12 cellular contexts compared by ENCODE assay signal in genomic region chr9:126151031-126151670, GRCh38.
DNase-seq lines count a peak whose midpoint lies in the region; ATAC-seq and TF ChIP-seq lines count a peak whose summit lies in the region.
"Had no signal": no experiment of that assay in that cellular context is flagged by ENCODE, and none has a peak within 500 bp of the region (broad histone marks: within the 10 kb centered on the region; RNA-seq: fewer than 3 reads in every experiment).

No MANE protein-coding gene starts in this region.

- no peaks in the 10 kb centered on the region for H3K9me3 Mint-ChIP-seq in activated CD4-positive, alpha-beta T cell treated with anti-CD3 and anti-CD28 coated beads, Interleukin-2, amount 10 ng/mL, durations not matched to agents 24 days and 14 days
- no peaks in the 10 kb centered on the region for H3K9me3 Mint-ChIP-seq in activated CD4-positive, alpha-beta T cell treated with anti-CD3 and anti-CD28 coated beads for 36 hours (ENCODE audit: low read depth)
- H3K9me3 Mint-ChIP-seq in chondrocyte (ENCODE audit: low read depth): no peaks in the 10 kb centered on the region
- H3K9me3 Mint-ChIP-seq: stimulated activated effector memory CD8-positive, alpha-beta T cell treated with anti-CD3 and anti-CD28 coated beads, Interleukin-12 subunit alpha, Interleukin-12 subunit beta, amount 100 ng/mL, for 72 hours had no signal

- intact Hi-C loops in activated CD4-positive, alpha-beta T cell treated with anti-CD3 and anti-CD28 coated beads, Interleukin-2, amount 10 ng/mL, durations not matched to agents 24 days and 14 days (cut with micrococcal nuclease): no loop called here
- intact Hi-C loops in activated CD4-positive, alpha-beta T cell treated with anti-CD3 and anti-CD28 coated beads for 36 hours (cut with DNase I, micrococcal nuclease): no loop called here
- intact Hi-C loops in left colon (cut with DNase I, micrococcal nuclease) (no loop called here), upper lobe of right lung (cut with DNase I) (no loop called here)

- no peak overlapping the region for H3K27ac ChIP-seq in upper lobe of right lung
- H3K27ac ChIP-seq: dorsolateral prefrontal cortex had no signal

- no peak overlapping the region for H3K4me3 Mint-ChIP-seq in activated CD4-positive, alpha-beta T cell treated with anti-CD3 and anti-CD28 coated beads, Interleukin-2, amount 10 ng/mL, durations not matched to agents 24 days and 14 days
- H3K4me3 Mint-ChIP-seq in activated CD4-positive, alpha-beta T cell treated with anti-CD3 and anti-CD28 coated beads for 36 hours: no peak overlapping the region
- H3K4me3 Mint-ChIP-seq in chondrocyte (ENCODE audit: unreplicated experiment): no peak overlapping the region
- H3K4me3 Mint-ChIP-seq: stimulated activated effector memory CD8-positive, alpha-beta T cell treated with anti-CD3 and anti-CD28 coated beads, Interleukin-12 subunit alpha, Interleukin-12 subunit beta, amount 100 ng/mL, for 72 hours had no signal

- no peaks in the 10 kb centered on the region for H3K4me1 ChIP-seq in upper lobe of right lung

- H3K4me1 Mint-ChIP-seq in activated CD4-positive, alpha-beta T cell treated with anti-CD3 and anti-CD28 coated beads, Interleukin-2, amount 10 ng/mL, durations not matched to agents 24 days and 14 days: peaks cover 5% of the 10 kb centered on the region
- H3K4me1 Mint-ChIP-seq in activated CD4-positive, alpha-beta T cell treated with anti-CD3 and anti-CD28 coated beads for 36 hours: peaks cover 6% of the 10 kb centered on the region
- no peaks in the 10 kb centered on the region for H3K4me1 Mint-ChIP-seq in chondrocyte (ENCODE audit: low read depth)

- peaks cover 25% of the 10 kb centered on the region for H3K27me3 ChIP-seq in upper lobe of right lung

- no peak for ATAC-seq in activated CD4-positive, alpha-beta T cell treated with anti-CD3 and anti-CD28 coated beads for 36 hours
- ATAC-seq in left colon (peak; percentile 63), upper lobe of right lung (no peak), HG03095 (IDR thresholded peaks at IDR 0.05; ENCODE audit: unreplicated experiment) (no peak), HG03025 (IDR thresholded peaks at IDR 0.05; ENCODE audit: low FRiP score, unreplicated experiment) (no peak)
- ATAC-seq: stimulated activated effector memory CD8-positive, alpha-beta T cell treated with anti-CD3 and anti-CD28 coated beads, Interleukin-12 subunit alpha, Interleukin-12 subunit beta, amount 100 ng/mL, for 72 hours had no signal

- H3K27ac Mint-ChIP-seq in activated CD4-positive, alpha-beta T cell treated with anti-CD3 and anti-CD28 coated beads, Interleukin-2, amount 10 ng/mL, durations not matched to agents 24 days and 14 days: no peak overlapping the region
- no peak overlapping the region for H3K27ac Mint-ChIP-seq in activated CD4-positive, alpha-beta T cell treated with anti-CD3 and anti-CD28 coated beads for 36 hours
- no peak overlapping the region for H3K27ac Mint-ChIP-seq in chondrocyte (ENCODE audit: unreplicated experiment)
- H3K27ac Mint-ChIP-seq: stimulated activated effector memory CD8-positive, alpha-beta T cell treated with anti-CD3 and anti-CD28 coated beads, Interleukin-12 subunit alpha, Interleukin-12 subunit beta, amount 100 ng/mL, for 72 hours had no signal

- peak; percentile 40 for DNase-seq in activated CD4-positive, alpha-beta T cell treated with anti-CD3 and anti-CD28 coated beads, Interleukin-2, amount 10 ng/mL, durations not matched to agents 24 days and 14 days
- DNase-seq in activated CD4-positive, alpha-beta T cell treated with anti-CD3 and anti-CD28 coated beads for 36 hours: no peak
- DNase-seq in NCI-H69 (lab: John Stamatoyannopoulos, UW) (peak; percentile 99), left colon (peak; percentile 36 to 69), upper lobe of right lung (peak; percentile 68), chondrocyte (ENCODE audit: low spot score) (no peak)
- DNase-seq: activated naive CD4-positive, alpha-beta T cell treated with anti-CD3 and anti-CD28 coated beads, Interleukin-2, amount 50 U/mL, for 16 hours; stimulated activated CD4-positive, alpha-beta T cell treated with anti-CD3 and anti-CD28 coated beads, Interleukin-12 subunit alpha, Interleukin-12 subunit beta, amount 100 ng/mL, for 4 hours had no signal

- CTCF ChIA-PET in activated CD4-positive, alpha-beta T cell treated with anti-CD3 and anti-CD28 coated beads for 36 hours (lab: Charles Lee): no interaction called here

- no peak for TF ChIP-seq CTCF in upper lobe of right lung (IDR thresholded peaks at IDR 0.05)
- TF ChIP-seq CTCF in chondrocyte (IDR thresholded peaks at IDR 0.05): no peak

- no peaks in the 10 kb centered on the region for H3K9me3 ChIP-seq in upper lobe of right lung

- no peaks in the 10 kb centered on the region for H3K36me3 ChIP-seq in upper lobe of right lung

- H3K27me3 Mint-ChIP-seq in activated CD4-positive, alpha-beta T cell treated with anti-CD3 and anti-CD28 coated beads, Interleukin-2, amount 10 ng/mL, durations not matched to agents 24 days and 14 days: peaks cover 14% of the 10 kb centered on the region
- H3K27me3 Mint-ChIP-seq in activated CD4-positive, alpha-beta T cell treated with anti-CD3 and anti-CD28 coated beads for 36 hours: peaks cover 20% of the 10 kb centered on the region
- peaks cover 40% of the 10 kb centered on the region for H3K27me3 Mint-ChIP-seq in chondrocyte (ENCODE audit: low read depth)

- POLR2A ChIA-PET in activated CD4-positive, alpha-beta T cell treated with anti-CD3 and anti-CD28 coated beads for 36 hours (lab: Charles Lee): interaction anchor here (0.6 kb wide), 1 partner anchor 22 kb away, joined by 3 read pairs; no protein-coding TSS in a partner anchor

- H3K4me3 ChIP-seq in upper lobe of right lung: no peak overlapping the region
- H3K4me3 ChIP-seq: dorsolateral prefrontal cortex had no signal

- H3K36me3 Mint-ChIP-seq in activated CD4-positive, alpha-beta T cell treated with anti-CD3 and anti-CD28 coated beads, Interleukin-2, amount 10 ng/mL, durations not matched to agents 24 days and 14 days (ENCODE audit: low read depth): no peaks in the 10 kb centered on the region
- no peaks in the 10 kb centered on the region for H3K36me3 Mint-ChIP-seq in activated CD4-positive, alpha-beta T cell treated with anti-CD3 and anti-CD28 coated beads for 36 hours (ENCODE audit: low read depth)
- peaks cover under 1% of the 10 kb centered on the region for H3K36me3 Mint-ChIP-seq in chondrocyte (ENCODE audit: low read depth)
- H3K36me3 Mint-ChIP-seq: stimulated activated effector memory CD8-positive, alpha-beta T cell treated with anti-CD3 and anti-CD28 coated beads, Interleukin-12 subunit alpha, Interleukin-12 subunit beta, amount 100 ng/mL, for 72 hours had no signal

Comparison
In these comparisons a context has a peak if more than half of its experiments do, and no peak if none do; other contexts are left out.
1. DNase-seq: peak in activated CD4-positive, alpha-beta T cell treated with anti-CD3 and anti-CD28 coated beads, Interleukin-2, amount 10 ng/mL, durations not matched to agents 24 days and 14 days (single experiment), NCI-H69 (single experiment), left colon (2 of 2) and upper lobe of right lung (single experiment); none in activated CD4-positive, alpha-beta T cell treated with anti-CD3 and anti-CD28 coated beads for 36 hours (single experiment) and chondrocyte (single experiment).